In genomic region chr5:122008061-122008460, GRCh38 we compare ENCODE assay signal across 16 cellular contexts. TPM values are rescaled to one million over a fixed set of nuclear protein-coding genes. Genes with fewer than 3 reads are reported as not detected.
DNase-seq lines count a peak whose midpoint lies in the region; ATAC-seq and TF ChIP-seq lines count a peak whose summit lies in the region.
"Had no signal": no experiment of that assay in that cellular context is flagged by ENCODE, and none has a peak within 500 bp of the region (broad histone marks: within the 10 kb centered on the region; RNA-seq: fewer than 3 reads in every experiment).

No MANE protein-coding gene starts in this region.

- H3K4me1 Mint-ChIP-seq in H9 (peaks cover 5 to 10% of the 10 kb centered on the region in 2 experiments; a peak in 2 of 4 replicates), chondrocyte (ENCODE audit: low read depth) (peaks cover 6% of the 10 kb centered on the region)

- no peak overlapping the region for H2BK120ac ChIP-seq in H9 (ENCODE audit: low read depth, low read length, poor library complexity, severe bottlenecking)

- no peak overlapping the region; the same call in 1 of the 2 replicates for H3K14ac ChIP-seq in H9 (ENCODE audit: insufficient read depth, low read length)

- no peak overlapping the region for H3K4ac ChIP-seq in H9 (ENCODE audit: low read depth, low read length)

- no peaks in the 10 kb centered on the region for H3K27me3 ChIP-seq in H9 (ENCODE audit: insufficient read depth, low read length)

- peak overlapping the region; percentile 49 for H2BK5ac ChIP-seq in H9 (ENCODE audit: insufficient read length, low read length)

- no peak overlapping the region for H2BK12ac ChIP-seq in H9 (ENCODE audit: insufficient read length, low read depth, low read length)

- no peak overlapping the region for H3K9ac ChIP-seq in H9 (ENCODE audit: extremely low read depth, insufficient read length, low read length)

- no peak overlapping the region for H3T11ph ChIP-seq in H9 (ENCODE audit: low read length)

- ATAC-seq in left lobe of liver = no peak
- ATAC-seq in GM18519 (IDR thresholded peaks at IDR 0.05; ENCODE audit: low FRiP score, unreplicated experiment) = no peak
- ATAC-seq in stimulated activated naive CD8-positive, alpha-beta T cell treated with anti-CD3 and anti-CD28 coated beads, Interleukin-15, Interleukin-2, amounts not matched to agents 100 U/mL and 50 U/mL, for 24 hours = no peak
- ATAC-seq: K562 had no signal

- H3K9me3 ChIP-seq in H9 (ENCODE audit: control insufficient read depth, low read depth, low read length) = no peaks in the 10 kb centered on the region
- H3K9me3 ChIP-seq: HAP-1 had no signal

- no peaks in the 10 kb centered on the region for H3K23me2 ChIP-seq in H9 (ENCODE audit: insufficient read length, low read depth, low read length, poor library complexity, severe bottlenecking)

- no peak overlapping the region for H2AFZ ChIP-seq in H9 (ENCODE audit: low read length)

- no peaks in the 10 kb centered on the region for H3K27me3 Mint-ChIP-seq in H9 (ENCODE audit: low read depth)
- no peaks in the 10 kb centered on the region for H3K27me3 Mint-ChIP-seq in chondrocyte (ENCODE audit: low read depth)
- H3K27me3 Mint-ChIP-seq: CD4-positive, alpha-beta T cell had no signal

- H4K91ac ChIP-seq in H9 (ENCODE audit: insufficient read length, low read depth, low read length) = no peak overlapping the region

- no peak overlapping the region for H4K8ac ChIP-seq in H9 (replicated peaks; ENCODE audit: insufficient read length, low read depth, low read length)

- H3K36me3 Mint-ChIP-seq in H9 (ENCODE audit: insufficient read depth in 1 of 3, low read depth in 3 of 3) = no peaks in the 10 kb centered on the region; a peak in 1 of 7 replicates
- no peaks in the 10 kb centered on the region for H3K36me3 Mint-ChIP-seq in chondrocyte (ENCODE audit: low read depth)

- no peak overlapping the region for H2AK5ac ChIP-seq in H9 (ENCODE audit: insufficient read length, low read length)

- TF ChIP-seq CTCF in H9 (conservative IDR thresholded peaks at IDR 0.05) (no peak), chondrocyte (IDR thresholded peaks at IDR 0.05) (no peak), foreskin fibroblast (IDR thresholded peaks at IDR 0.05; ENCODE audit: low read depth, low read length) (no peak)

- no peak overlapping the region for H2BK20ac ChIP-seq in H9 (ENCODE audit: low read depth, low read length, poor library complexity, severe bottlenecking)

- no peak overlapping the region for H3K27ac ChIP-seq in H9 (ENCODE audit: insufficient read length, low read depth, low read length)

- no peaks in the 10 kb centered on the region for H3K4me1 ChIP-seq in H9 (ENCODE audit: insufficient read depth, low read length)
- H3K4me1 ChIP-seq: HAP-1 had no signal

- no peaks in the 10 kb centered on the region for H4K20me1 ChIP-seq in H9 (ENCODE audit: control insufficient read depth, insufficient read depth, insufficient read length)

- H3K23ac ChIP-seq in H9 (ENCODE audit: insufficient read length, low read depth, low read length) = no peak overlapping the region

- H3K4me2 ChIP-seq in H9 (ENCODE audit: insufficient read depth, insufficient read length, low read length) = no peak overlapping the region

- peaks cover 9% of the 10 kb centered on the region; the same call in 1 of the 2 replicates for H3K79me2 ChIP-seq in H9 (ENCODE audit: insufficient read depth, low read length)

- no peak overlapping the region for H3K18ac ChIP-seq in H9 (ENCODE audit: insufficient read length, low read depth, low read length)

- H3K27ac Mint-ChIP-seq in H9 (no peak overlapping the region), chondrocyte (ENCODE audit: unreplicated experiment) (no peak overlapping the region)
- H3K27ac Mint-ChIP-seq: CD4-positive, alpha-beta T cell had no signal

- H2BK15ac ChIP-seq in H9 (ENCODE audit: low read depth, low read length) = no peak overlapping the region

- H4K5ac ChIP-seq in H9 (ENCODE audit: insufficient read length, low read depth, low read length) = no peak overlapping the region

- no peak overlapping the region for H3K4me3 Mint-ChIP-seq in H9
- H3K4me3 Mint-ChIP-seq in chondrocyte (ENCODE audit: unreplicated experiment) = no peak overlapping the region
- H3K4me3 Mint-ChIP-seq: CD4-positive, alpha-beta T cell had no signal

- H3K56ac ChIP-seq in H9 (ENCODE audit: insufficient read length, low read depth, low read length) = no peak overlapping the region

- WGBS in H9 (ENCODE audit: extremely low coverage, insufficient read length, low lambda C conversion rate) = no CpG with 5 or more reads among the region's 6 CpGs

- peaks cover 10% of the 10 kb centered on the region for H3K79me1 ChIP-seq in H9 (ENCODE audit: insufficient read depth, low read depth, low read length, poor library complexity, severe bottlenecking)

- H3K9me3 Mint-ChIP-seq in H9 (no peaks in the 10 kb centered on the region), chondrocyte (ENCODE audit: low read depth) (no peaks in the 10 kb centered on the region)

- H3K4me3 ChIP-seq in foreskin fibroblast (ENCODE audit: low read depth in 1 of 2, low read length in 2 of 2) = no peak overlapping the region
- H3K4me3 ChIP-seq: HAP-1, K562 had no signal

- DNase-seq in H9 (no peak), chondrocyte (ENCODE audit: low spot score) (peak; percentile 56), left lobe of liver (ENCODE audit: low spot score) (peak; percentile 40), hepatic stellate cell (ENCODE audit: low spot score) (no peak), foreskin fibroblast (no peak)
- DNase-seq in stimulated activated naive CD8-positive, alpha-beta T cell treated with anti-CD3 and anti-CD28 coated beads, Interleukin-15, Interleukin-2, amounts not matched to agents 100 U/mL and 50 U/mL, for 24 hours = no peak
- DNase-seq: ACHN; CD4-positive, alpha-beta T cell; DMS153; DMS79; GDM1; GOT3; IMR-90 had no signal

RNA-seq across cellular contexts. Expression of gene SRFBP1, which starts 46.3 kb away (rescaled TPM):
- total RNA-seq in H9 (2021) = 21.5 and 21.7 TPM in 2 replicates
- 9.0 to 11.8 TPM (median 9.1 TPM) in 3 replicates for total RNA-seq in chondrocyte
- 3.4 TPM for total RNA-seq in left lobe of liver

Comparison
In these comparisons a context has a peak if more than half of its experiments do, and no peak if none do; other contexts are left out.
1. DNase-seq: peak in chondrocyte (single experiment) and left lobe of liver (single experiment); none in H9 (single experiment), stimulated activated naive CD8-positive, alpha-beta T cell treated with anti-CD3 and anti-CD28 coated beads, Interleukin-15, Interleukin-2, amounts not matched to agents 100 U/mL and 50 U/mL, for 24 hours (single experiment), hepatic stellate cell (single experiment) and foreskin fibroblast (0 of 2).